ENCODE assay signal across 8 cellular contexts in genomic region chr22:36339171-36340065, GRCh38. TPM values are rescaled to one million over a fixed set of nuclear protein-coding genes. Genes with fewer than 3 reads are reported as not detected.
DNase-seq lines count a peak whose midpoint lies in the region; ATAC-seq, FAIRE-seq and TF ChIP-seq lines count a peak whose summit lies in the region.

No MANE protein-coding gene starts in this region.

- H3K4me1 ChIP-seq in A549, result peaks cover 83% of the 10 kb centered on the region
- H3K4me1 ChIP-seq in KMS-11 (ENCODE audit: low read depth, poor library complexity, severe bottlenecking), result peaks cover 48% of the 10 kb centered on the region
- H3K4me1 ChIP-seq in muscle layer of duodenum (ENCODE audit: control insufficient read depth in 1 of 2, insufficient read depth in 2 of 2, low read length in 2 of 2), result peaks cover 29 to 98% of the 10 kb centered on the region in 2 donors

- no peak overlapping the region for H3K9ac ChIP-seq in KMS-11

- CTCF ChIA-PET in A549 (lab: Yijun Ruan, JAX) (interaction anchor here (0.8 to 1.1 kb wide), 3 partner anchors 38 to 131 kb away, joined by 3 read pairs; no protein-coding TSS in a partner anchor), MCF 10A (lab: Yijun Ruan, JAX) (interaction anchor here (0.6 to 1.5 kb wide), 8 partner anchors 10 to 909 kb away, joined by 3 to 5 read pairs (median 3); no protein-coding TSS in a partner anchor)

- H3K9me3 ChIP-seq in A549 (no peaks in the 10 kb centered on the region), muscle layer of duodenum (ENCODE audit: control insufficient read depth in 1 of 2, low read length in 2 of 2) (no peaks in the 10 kb centered on the region)

- H3K36me3 ChIP-seq in KMS-11 (ENCODE audit: insufficient read depth) (peaks cover 5% of the 10 kb centered on the region; the same call in 1 of the 2 replicates), muscle layer of duodenum (ENCODE audit: control insufficient read depth in 1 of 2, insufficient read depth in 2 of 2, low read length in 2 of 2) (peaks cover 61 to 64% of the 10 kb centered on the region in 2 donors)

- TF ChIP-seq EP300 in A549 (IDR thresholded peaks at IDR 0.05), result no peak

- H3K4me1 Mint-ChIP-seq in MCF 10A (ENCODE audit: insufficient read depth, unreplicated experiment), result peaks cover 27% of the 10 kb centered on the region

- H3K4me2 ChIP-seq in A549, result no peak overlapping the region; the same call in 2 of the 3 replicates
- no peak overlapping the region for H3K4me2 ChIP-seq in KMS-11

- no peaks in the 10 kb centered on the region for H3K27me3 Mint-ChIP-seq in MCF 10A (ENCODE audit: insufficient read depth, unreplicated experiment)

- TF ChIP-seq RAD21 in A549 (conservative IDR thresholded peaks at IDR 0.05 in 1 of 2, IDR thresholded peaks at IDR 0.05 in 1 of 2), result no peak

- no peak for ATAC-seq in A549
- no peak for ATAC-seq in HG03280 (IDR thresholded peaks at IDR 0.05; ENCODE audit: unreplicated experiment)
- ATAC-seq in HG02798 (IDR thresholded peaks at IDR 0.05; ENCODE audit: poor library complexity, unreplicated experiment), result no peak

- DNase-seq in A549 (ENCODE audit: low read depth in 1 of 2, low spot score in 1 of 2), result no peak
- no peak for DNase-seq in MCF 10A (ENCODE audit: unreplicated experiment)
- no peak for DNase-seq in H54 (ENCODE audit: insufficient read length, low spot score)
- DNase-seq in NCI-H2081 treated with DMSO at 0.1 percent for 48 hours (lab: John Stamatoyannopoulos, UW), result no peak

- peak overlapping the region; percentile 83 for H3K27ac Mint-ChIP-seq in MCF 10A (ENCODE audit: low read depth, unreplicated experiment)

- TSS peak; percentile 12 for BruUV-seq in MCF 10A (replicated peaks; lab: Mats Ljungman, UMichigan)

- intact Hi-C loops in MCF 10A (cut with micrococcal nuclease), result no loop called here

- H4K20me1 ChIP-seq in KMS-11 (ENCODE audit: insufficient read depth), result peaks cover 46% of the 10 kb centered on the region

- H3K4me3 Mint-ChIP-seq in MCF 10A (ENCODE audit: unreplicated experiment), result no peak overlapping the region

- H3K27me3 ChIP-seq in KMS-11 (ENCODE audit: insufficient read depth, low read depth) (no peaks in the 10 kb centered on the region), muscle layer of duodenum (ENCODE audit: low read depth, low read length) (no peaks in the 10 kb centered on the region)

- H3K27ac ChIP-seq in A549 (peak overlapping the region; percentile 8 to 66; a peak in 4 of 6 replicates), KMS-11 (0 out of 2 replicates have a peak overlapping the region, but pooled peaks have one; percentile 12), muscle layer of duodenum (ENCODE audit: low read length) (peak overlapping the region; percentile 32)

- no peak for TF ChIP-seq POLR2A in A549 (IDR thresholded peaks at IDR 0.05; ENCODE audit: low read length)
- no peak for TF ChIP-seq POLR2A in H54 (IDR thresholded peaks at IDR 0.05; ENCODE audit: low read depth, low read length)

- H3K9me3 Mint-ChIP-seq in MCF 10A (ENCODE audit: unreplicated experiment), result no peaks in the 10 kb centered on the region

- 90% methylated on average over 6 of the region's 6 CpGs for WGBS in A549 (ENCODE audit: missing lambda C conversion rate)

- H3K4me3 ChIP-seq in A549 (no peak overlapping the region), KMS-11 (IDR thresholded peaks at IDR 0.05; ENCODE audit: insufficient read depth, low read depth, low read length) (no peak overlapping the region), muscle layer of duodenum (ENCODE audit: low read depth in 1 of 2, low read length in 2 of 2) (no peak overlapping the region)

- no peak overlapping the region for H2AFZ ChIP-seq in KMS-11 (ENCODE audit: low read depth)

- POLR2A ChIA-PET in A549 (lab: Yijun Ruan, JAX) (interaction anchor here (0.8 kb wide), 1 partner anchor 11 kb away, joined by 3 read pairs; no protein-coding TSS in a partner anchor), MCF 10A (lab: Yijun Ruan, JAX) (interaction anchor here (0.7 to 2.5 kb wide), 5 partner anchors 8 to 49 kb away, joined by 3 to 10 read pairs (median 4); partner anchors contain the start of gene MYH9)

- peaks cover 99% of the 10 kb centered on the region for H3K36me3 Mint-ChIP-seq in MCF 10A (ENCODE audit: insufficient read depth, unreplicated experiment)

- no peak for TF ChIP-seq CTCF in A549 (IDR thresholded peaks at IDR 0.05)
- no peak for TF ChIP-seq CTCF in KMS-11 (conservative IDR thresholded peaks at IDR 0.05; ENCODE audit: low read depth, low read length)
- no peak for TF ChIP-seq CTCF in MCF 10A (IDR thresholded peaks at IDR 0.05; ENCODE audit: unreplicated experiment)

- FAIRE-seq in A549 (lab: Jason Lieb, UNC) (no peak), H54 (lab: Jason Lieb, UNC) (no peak)

- peaks cover 100% of the 10 kb centered on the region for H3K79me2 ChIP-seq in KMS-11 (ENCODE audit: insufficient read depth, low read depth)

TF ChIP-seq in A549, 52 proteins besides CTCF, POLR2A, EP300 and RAD21:
- TF ChIP-seq CBX8 (IDR thresholded peaks at IDR 0.05), result no peak
- no peak for TF ChIP-seq RNF2 (IDR thresholded peaks at IDR 0.05; ENCODE audit: borderline replicate concordance, low read depth)
- no peak for TF ChIP-seq MAZ (IDR thresholded peaks at IDR 0.05; ENCODE audit: borderline replicate concordance, low read depth, low read length)
- no peak for TF ChIP-seq HMGXB4 (CRISPR knock-in tag; IDR thresholded peaks at IDR 0.05; ENCODE audit: borderline replicate concordance)
- no peak for TF ChIP-seq FOSL2 (IDR thresholded peaks at IDR 0.05)
- no peak for TF ChIP-seq FOSL2 (CRISPR knock-in tag; IDR thresholded peaks at IDR 0.05)
TF ChIP-seq in A549: peak in this region for 0.

RNA-seq across cellular contexts. Expression of gene MYH9, which starts 48.3 kb away (rescaled TPM):
- polyA plus RNA-seq in A549 (2011; rRNA removed), result 92.1 and 162 TPM in 2 replicates
- polyA plus RNA-seq in A549 (2012; cell fraction: cytosol; rRNA removed), result 112 and 118 TPM in 2 replicates
- polyA plus RNA-seq in A549 (2012; cell fraction: nucleus; rRNA removed), result 202 and 239 TPM in 2 replicates
- 158 to 215 TPM (median 167 TPM) in 3 replicates for polyA plus RNA-seq in A549 (2017; fragmentation: RNase III; extraction: RNeasy Plus Mini Kit Qiagen cat#74134 plus additional on column Dnase treatment)
- 460 and 534 TPM in 2 replicates for polyA minus RNA-seq in A549 (2011; rRNA and poly(A)+ RNA removed)
- total RNA-seq in MCF 10A (2022), result 643 and 653 TPM in 2 replicates
